ENCODE assay signal across 7 cellular contexts in the genomic region with DNA sequence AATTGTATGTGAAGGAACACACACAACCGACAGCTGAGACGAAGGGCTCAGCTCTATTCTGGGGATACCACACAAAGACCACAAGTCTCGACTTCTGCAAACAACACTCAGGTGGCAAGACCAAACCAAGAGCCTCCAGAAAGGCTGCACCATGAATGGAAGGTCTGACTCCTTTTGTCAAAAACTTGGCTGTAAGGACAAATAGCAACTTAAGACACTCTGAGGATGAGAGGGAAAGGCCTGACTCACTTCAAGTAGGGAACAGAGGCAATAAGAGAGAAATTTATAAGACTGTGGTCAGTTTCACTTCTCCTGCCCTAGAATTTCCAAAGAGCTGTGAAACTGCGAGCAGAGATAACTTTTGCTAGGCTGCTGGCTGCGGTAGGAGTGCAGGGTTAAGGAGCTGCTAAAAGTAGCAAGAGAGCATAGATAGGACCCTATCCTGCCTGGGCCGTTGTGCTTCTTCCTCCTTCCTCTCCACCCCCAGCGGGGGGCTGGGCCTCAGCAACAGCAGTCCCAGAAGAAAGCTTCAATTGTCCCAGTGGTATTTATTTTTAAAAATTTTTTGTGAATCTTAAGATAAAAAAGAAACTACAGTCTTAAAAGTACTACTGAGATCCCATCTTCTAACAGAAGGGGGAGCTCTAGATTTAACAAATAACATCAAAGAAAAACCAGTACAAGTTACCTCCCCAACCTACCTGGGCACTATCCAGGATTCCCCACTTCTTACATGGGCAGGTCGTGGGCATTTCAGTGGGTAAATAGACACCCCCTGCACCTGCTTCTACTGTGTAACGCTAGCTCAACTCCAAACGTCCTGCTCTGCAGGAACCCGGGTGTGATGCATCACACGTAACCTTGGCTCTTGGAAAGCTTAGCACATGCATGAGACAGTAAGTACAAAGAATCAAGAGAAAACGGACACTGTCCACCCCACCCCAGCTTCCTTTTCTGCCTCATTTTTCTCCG.
A peak's percentile ranks its signal among the peaks of the same experiment; 100 is the strongest.
DNase-seq lines count a peak whose midpoint lies in the region; ATAC-seq, FAIRE-seq and TF ChIP-seq lines count a peak whose summit lies in the region.

No MANE protein-coding gene starts in this region.

- peaks cover 42% of the 10 kb centered on the region for H3K36me3 Mint-ChIP-seq in stimulated activated effector memory CD8-positive, alpha-beta T cell treated with anti-CD3 and anti-CD28 coated beads, Interleukin-12 subunit alpha, Interleukin-12 subunit beta, amount 100 ng/mL, for 72 hours

- POLR2A ChIA-PET in PC-3 (lab: Charles Lee; ENCODE audit: unreplicated experiment): interaction anchor here (0.5 to 0.7 kb wide), 2 partner anchors 62 to 193 kb away, joined by 3 to 4 read pairs; no protein-coding TSS in a partner anchor

- H3K4me1 ChIP-seq in PC-3 (ENCODE audit: insufficient read depth, low read length): no peaks in the 10 kb centered on the region; the same call in 1 of the 2 replicates

- H3K9ac ChIP-seq in PC-3 (ENCODE audit: low read length): no peak overlapping the region

- H3K79me2 ChIP-seq in PC-3 (ENCODE audit: low read length): no peaks in the 10 kb centered on the region

- DNase-seq in ELR (ENCODE audit: low read depth) (peak; percentile 65), HS-27A (ENCODE audit: low read depth) (peak; percentile 12), PC-3 (peak; percentile 66), brain microvascular endothelial cell (peak; percentile 59)
- no peak for DNase-seq in stimulated activated effector memory CD8-positive, alpha-beta T cell treated with anti-CD3 and anti-CD28 coated beads, Interleukin-12 subunit alpha, Interleukin-12 subunit beta, amount 100 ng/mL, for 72 hours (ENCODE audit: low spot score in 2 of 2)

- intact Hi-C loops in PC-3 (cut with micrococcal nuclease): loop anchor here (1.0 to 2.0 kb wide), 3 partner anchors 50 to 324 kb away; no protein-coding TSS in a partner anchor

- TF ChIP-seq CTCF in PC-3 (conservative IDR thresholded peaks at IDR 0.05; ENCODE audit: low read depth, low read length) (peak; percentile 67), brain microvascular endothelial cell (IDR thresholded peaks at IDR 0.05; ENCODE audit: low read depth, low read length, missing control alignments) (peak; percentile 57)

- in situ Hi-C loops in brain microvascular endothelial cell (cut with HindIII; ENCODE audit: low pct_ligation_motif_present, low sequenced_read_pairs): loop anchor here (5.0 kb wide), 1 partner anchor 211 kb away; no protein-coding TSS in a partner anchor

- peak overlapping the region; percentile 75 for H3K27ac Mint-ChIP-seq in stimulated activated effector memory CD8-positive, alpha-beta T cell treated with anti-CD3 and anti-CD28 coated beads, Interleukin-12 subunit alpha, Interleukin-12 subunit beta, amount 100 ng/mL, for 72 hours

- H3K4me3 ChIP-seq in PC-3 (ENCODE audit: low read length): no peak overlapping the region
- H3K4me3 ChIP-seq in brain microvascular endothelial cell (ENCODE audit: low read depth, low read length): peak overlapping the region; percentile 9

- H3K27ac ChIP-seq in PC-3 (ENCODE audit: low read length) (no peak overlapping the region), brain microvascular endothelial cell (peak overlapping the region; percentile 63)

- CTCF ChIA-PET in PC-3 (lab: Charles Lee): interaction anchor here (0.5 to 0.9 kb wide), 2 partner anchors 91 to 208 kb away, joined by 4 to 7 read pairs; no protein-coding TSS in a partner anchor

- no peaks in the 10 kb centered on the region for H3K9me2 ChIP-seq in PC-3 (replicated peaks; ENCODE audit: low read length)

- peak; percentile 99 for FAIRE-seq in islet of Langerhans (lab: Jason Lieb, UNC)

- H3K4me3 Mint-ChIP-seq in stimulated activated effector memory CD8-positive, alpha-beta T cell treated with anti-CD3 and anti-CD28 coated beads, Interleukin-12 subunit alpha, Interleukin-12 subunit beta, amount 100 ng/mL, for 72 hours: peak overlapping the region; percentile 8

- H3F3A ChIP-seq in PC-3 (ENCODE audit: low read length, unreplicated experiment): no peaks in the 10 kb centered on the region

- BruUV-seq in PC-3 (replicated peaks; lab: Mats Ljungman, UMichigan): no TSS peak

- ATAC-seq in GM19463 (IDR thresholded peaks at IDR 0.05; ENCODE audit: unreplicated experiment): peak; percentile 63
- ATAC-seq in PC-3: peak; percentile 54
- ATAC-seq in stimulated activated effector memory CD8-positive, alpha-beta T cell treated with anti-CD3 and anti-CD28 coated beads, Interleukin-12 subunit alpha, Interleukin-12 subunit beta, amount 100 ng/mL, for 72 hours: peak; percentile 66

- no peak overlapping the region for H2AFZ ChIP-seq in PC-3 (ENCODE audit: low read length)

- peaks cover 23% of the 10 kb centered on the region for H3K4me1 Mint-ChIP-seq in stimulated activated effector memory CD8-positive, alpha-beta T cell treated with anti-CD3 and anti-CD28 coated beads, Interleukin-12 subunit alpha, Interleukin-12 subunit beta, amount 100 ng/mL, for 72 hours

- H4K20me1 ChIP-seq in PC-3 (ENCODE audit: low read length): no peaks in the 10 kb centered on the region

- H3K9me3 ChIP-seq in PC-3 (ENCODE audit: low read length): no peaks in the 10 kb centered on the region

- H3K27me3 ChIP-seq in PC-3 (ENCODE audit: low read length) (no peaks in the 10 kb centered on the region), brain microvascular endothelial cell (replicated peaks) (no peaks in the 10 kb centered on the region)

- H3K9me3 Mint-ChIP-seq in stimulated activated effector memory CD8-positive, alpha-beta T cell treated with anti-CD3 and anti-CD28 coated beads, Interleukin-12 subunit alpha, Interleukin-12 subunit beta, amount 100 ng/mL, for 72 hours: no peaks in the 10 kb centered on the region

- H3K4me2 ChIP-seq in PC-3 (ENCODE audit: low read length): peak overlapping the region; percentile 8; the same call in 1 of the 2 replicates

- H3K36me3 ChIP-seq in PC-3 (ENCODE audit: low read depth, low read length) (peaks cover 5% of the 10 kb centered on the region), brain microvascular endothelial cell (replicated peaks) (peaks cover 14% of the 10 kb centered on the region)

Comparison
In these comparisons a context has a peak if more than half of its experiments do, and no peak if none do; other contexts are left out.
1. DNase-seq: peak in ELR (single experiment), HS-27A (single experiment), PC-3 (single experiment) and brain microvascular endothelial cell (single experiment); none in stimulated activated effector memory CD8-positive, alpha-beta T cell treated with anti-CD3 and anti-CD28 coated beads, Interleukin-12 subunit alpha, Interleukin-12 subunit beta, amount 100 ng/mL, for 72 hours (0 of 2).
2. Peak in every context shown above with its lines, with median percentiles within 50 percentile points of each other: ATAC-seq.